Comparison of ENCODE assay signal across 1 cellular context in genomic region chr19:49461130-49461529, GRCh38.
TF ChIP-seq lines count a peak whose summit lies in the region.

No MANE protein-coding gene starts in this region.

TF ChIP-seq in HepG2, 621 proteins besides CTCF, POLR2A, EP300 and RAD21:
- TF ChIP-seq ZSCAN22 (CRISPR knock-in tag; IDR thresholded peaks at IDR 0.05), result peak; percentile 95
